Comparison of ENCODE assay signal across 1 cellular context in the genomic region with DNA sequence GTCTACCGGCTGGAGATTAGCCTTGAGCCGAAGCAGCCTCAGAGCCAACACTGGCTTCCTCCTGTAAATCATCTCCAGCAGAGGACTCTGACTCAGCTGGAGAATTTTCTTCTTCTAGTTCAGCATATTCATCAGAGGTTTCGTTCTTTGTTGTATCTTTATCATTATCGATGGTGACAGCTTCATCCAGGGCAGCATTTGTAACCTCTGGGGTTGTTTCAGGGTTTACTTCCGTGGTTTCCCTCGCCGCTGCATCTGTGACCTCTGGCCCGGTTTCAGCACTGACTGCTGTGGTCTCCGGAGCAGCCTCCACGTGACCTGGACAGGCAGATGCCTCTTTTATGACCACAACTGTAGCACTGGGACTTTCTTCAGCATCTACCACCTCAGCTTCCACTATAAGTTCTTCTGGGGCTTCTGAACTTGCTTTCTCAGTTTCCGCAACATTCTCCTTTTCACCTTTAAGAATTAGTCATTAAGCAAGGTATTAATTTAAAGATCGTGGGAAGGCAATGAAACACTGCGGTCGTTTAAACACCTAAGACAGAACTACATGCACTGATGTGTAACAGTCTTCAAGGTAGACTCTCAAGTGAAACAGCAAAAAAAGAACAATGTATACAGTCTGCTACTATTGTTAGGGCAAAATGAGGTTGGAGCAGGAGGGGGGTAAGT.
TF ChIP-seq lines count a peak whose summit lies in the region.

No MANE protein-coding gene starts in this region.

TF ChIP-seq in HepG2, 621 proteins besides CTCF, POLR2A, EP300 and RAD21 (continued from another document and continues in another):
- TF ChIP-seq, protein P1, sequence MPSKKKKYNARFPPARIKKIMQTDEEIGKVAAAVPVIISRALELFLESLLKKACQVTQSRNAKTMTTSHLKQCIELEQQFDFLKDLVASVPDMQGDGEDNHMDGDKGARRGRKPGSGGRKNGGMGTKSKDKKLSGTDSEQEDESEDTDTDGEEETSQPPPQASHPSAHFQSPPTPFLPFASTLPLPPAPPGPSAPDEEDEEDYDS (CRISPR knock-in tag; IDR thresholded peaks at IDR 0.05): no peak
- TF ChIP-seq, protein P2, sequence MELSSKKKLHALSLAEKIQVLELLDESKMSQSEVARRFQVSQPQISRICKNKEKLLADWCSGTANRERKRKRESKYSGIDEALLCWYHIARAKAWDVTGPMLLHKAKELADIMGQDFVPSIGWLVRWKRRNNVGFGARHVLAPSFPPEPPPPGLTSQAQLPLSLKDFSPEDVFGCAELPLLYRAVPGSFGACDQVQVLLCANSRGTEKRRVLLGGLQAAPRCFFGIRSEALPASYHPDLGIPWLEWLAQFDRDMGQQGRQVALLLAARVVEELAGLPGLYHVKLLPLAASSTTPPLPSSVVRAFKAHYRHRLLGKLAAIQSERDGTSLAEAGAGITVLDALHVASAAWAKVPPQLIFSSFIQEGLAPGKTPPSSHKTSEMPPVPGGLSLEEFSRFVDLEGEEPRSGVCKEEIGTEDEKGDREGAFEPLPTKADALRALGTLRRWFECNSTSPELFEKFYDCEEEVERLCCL (CRISPR knock-in tag; IDR thresholded peaks at IDR 0.05; ENCODE audit: borderline replicate concordance): no peak
- TF ChIP-seq ZNF253 (CRISPR knock-in tag; IDR thresholded peaks at IDR 0.05; ENCODE audit: borderline replicate concordance) (no peak), FOXA3 (CRISPR knock-in tag; IDR thresholded peaks at IDR 0.05) (peak; percentile 35; the same call in 1 of the 2 replicates), BCL6 (CRISPR knock-in tag; IDR thresholded peaks at IDR 0.05) (0 out of 2 replicates have a peak, but pooled peaks have one; percentile 11), ZBTB2 (CRISPR knock-in tag; IDR thresholded peaks at IDR 0.05; ENCODE audit: low read depth) (no peak), AHDC1 (CRISPR knock-in tag; IDR thresholded peaks at IDR 0.05; ENCODE audit: borderline replicate concordance) (no peak), ZNF317 (CRISPR knock-in tag; IDR thresholded peaks at IDR 0.05) (no peak), FOXP1 (IDR thresholded peaks at IDR 0.05) (no peak), FOXP1 (CRISPR knock-in tag; IDR thresholded peaks at IDR 0.05) (peak; percentile 40), BORCS8-MEF2B (CRISPR knock-in tag; IDR thresholded peaks at IDR 0.05) (no peak), KLF11 (CRISPR knock-in tag; IDR thresholded peaks at IDR 0.05) (no peak), PTBP1 (IDR thresholded peaks at IDR 0.05; ENCODE audit: low read depth, low read length, poor library complexity, severe bottlenecking) (no peak), PAX8 (CRISPR knock-in tag; IDR thresholded peaks at IDR 0.05; ENCODE audit: borderline replicate concordance) (no peak), ZFP37 (CRISPR knock-in tag; IDR thresholded peaks at IDR 0.05; ENCODE audit: borderline replicate concordance) (no peak), RAD51 (IDR thresholded peaks at IDR 0.05; ENCODE audit: borderline replicate concordance) (peak; percentile 62), ESRRA (CRISPR knock-in tag; IDR thresholded peaks at IDR 0.05; ENCODE audit: low read depth) (no peak), FOXC1 (CRISPR knock-in tag; IDR thresholded peaks at IDR 0.05; ENCODE audit: borderline replicate concordance) (no peak), NCOR1 (IDR thresholded peaks at IDR 0.05; ENCODE audit: borderline replicate concordance, low read length) (no peak), ZNF564 (CRISPR knock-in tag; IDR thresholded peaks at IDR 0.05) (no peak), ZBED4 (CRISPR knock-in tag; IDR thresholded peaks at IDR 0.05; ENCODE audit: borderline replicate concordance) (no peak), ZNF740 (CRISPR knock-in tag; IDR thresholded peaks at IDR 0.05) (no peak), FOXK1 (CRISPR knock-in tag; IDR thresholded peaks at IDR 0.05; ENCODE audit: borderline replicate concordance, low read depth) (no peak), HOXA7 (CRISPR knock-in tag; IDR thresholded peaks at IDR 0.05) (no peak), SATB2 (CRISPR knock-in tag; IDR thresholded peaks at IDR 0.05) (no peak), ZBTB25 (CRISPR knock-in tag; IDR thresholded peaks at IDR 0.05) (no peak)
- TF ChIP-seq, protein P3, sequence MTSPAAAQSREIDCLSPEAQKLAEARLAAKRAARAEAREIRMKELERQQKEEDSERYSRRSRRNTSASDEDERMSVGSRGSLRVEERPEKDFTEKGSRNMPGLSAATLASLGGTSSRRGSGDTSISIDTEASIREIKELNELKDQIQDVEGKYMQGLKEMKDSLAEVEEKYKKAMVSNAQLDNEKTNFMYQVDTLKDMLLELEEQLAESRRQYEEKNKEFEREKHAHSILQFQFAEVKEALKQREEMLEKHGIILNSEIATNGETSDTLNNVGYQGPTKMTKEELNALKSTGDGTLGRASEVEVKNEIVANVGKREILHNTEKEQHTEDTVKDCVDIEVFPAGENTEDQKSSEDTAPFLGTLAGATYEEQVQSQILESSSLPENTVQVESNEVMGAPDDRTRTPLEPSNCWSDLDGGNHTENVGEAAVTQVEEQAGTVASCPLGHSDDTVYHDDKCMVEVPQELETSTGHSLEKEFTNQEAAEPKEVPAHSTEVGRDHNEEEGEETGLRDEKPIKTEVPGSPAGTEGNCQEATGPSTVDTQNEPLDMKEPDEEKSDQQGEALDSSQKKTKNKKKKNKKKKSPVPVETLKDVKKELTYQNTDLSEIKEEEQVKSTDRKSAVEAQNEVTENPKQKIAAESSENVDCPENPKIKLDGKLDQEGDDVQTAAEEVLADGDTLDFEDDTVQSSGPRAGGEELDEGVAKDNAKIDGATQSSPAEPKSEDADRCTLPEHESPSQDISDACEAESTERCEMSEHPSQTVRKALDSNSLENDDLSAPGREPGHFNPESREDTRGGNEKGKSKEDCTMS (CRISPR knock-in tag; conservative IDR thresholded peaks at IDR 0.05): no peak
- TF ChIP-seq, protein P4, sequence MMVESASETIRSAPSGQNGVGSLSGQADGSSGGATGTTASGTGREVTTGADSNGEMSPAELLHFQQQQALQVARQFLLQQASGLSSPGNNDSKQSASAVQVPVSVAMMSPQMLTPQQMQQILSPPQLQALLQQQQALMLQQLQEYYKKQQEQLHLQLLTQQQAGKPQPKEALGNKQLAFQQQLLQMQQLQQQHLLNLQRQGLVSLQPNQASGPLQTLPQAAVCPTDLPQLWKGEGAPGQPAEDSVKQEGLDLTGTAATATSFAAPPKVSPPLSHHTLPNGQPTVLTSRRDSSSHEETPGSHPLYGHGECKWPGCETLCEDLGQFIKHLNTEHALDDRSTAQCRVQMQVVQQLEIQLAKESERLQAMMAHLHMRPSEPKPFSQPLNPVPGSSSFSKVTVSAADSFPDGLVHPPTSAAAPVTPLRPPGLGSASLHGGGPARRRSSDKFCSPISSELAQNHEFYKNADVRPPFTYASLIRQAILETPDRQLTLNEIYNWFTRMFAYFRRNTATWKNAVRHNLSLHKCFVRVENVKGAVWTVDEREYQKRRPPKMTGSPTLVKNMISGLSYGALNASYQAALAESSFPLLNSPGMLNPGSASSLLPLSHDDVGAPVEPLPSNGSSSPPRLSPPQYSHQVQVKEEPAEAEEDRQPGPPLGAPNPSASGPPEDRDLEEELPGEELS (CRISPR knock-in tag; IDR thresholded peaks at IDR 0.05): no peak
- TF ChIP-seq, protein P5, sequence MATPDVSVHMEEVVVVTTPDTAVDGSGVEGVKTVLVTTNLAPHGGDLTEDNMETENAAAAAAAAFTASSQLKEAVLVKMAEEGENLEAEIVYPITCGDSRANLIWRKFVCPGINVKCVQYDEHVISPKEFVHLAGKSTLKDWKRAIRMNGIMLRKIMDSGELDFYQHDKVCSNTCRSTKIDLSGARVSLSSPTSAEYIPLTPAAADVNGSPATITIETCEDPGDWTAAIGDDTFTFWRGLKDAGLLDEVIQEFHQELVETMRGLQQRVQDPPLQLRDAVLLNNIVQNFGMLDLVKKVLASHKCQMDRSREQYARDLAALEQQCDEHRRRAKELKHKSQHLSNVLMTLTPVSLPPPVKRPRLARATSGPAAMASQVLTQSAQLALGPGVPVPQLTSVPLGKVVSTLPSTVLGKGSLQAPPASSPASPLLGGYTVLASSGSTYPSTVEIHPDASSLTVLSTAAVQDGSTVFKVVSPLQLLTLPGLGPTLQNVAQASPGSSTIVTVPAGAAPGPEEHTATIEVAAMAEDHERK (CRISPR knock-in tag; IDR thresholded peaks at IDR 0.05; ENCODE audit: low read depth): no peak
- TF ChIP-seq, protein P6, sequence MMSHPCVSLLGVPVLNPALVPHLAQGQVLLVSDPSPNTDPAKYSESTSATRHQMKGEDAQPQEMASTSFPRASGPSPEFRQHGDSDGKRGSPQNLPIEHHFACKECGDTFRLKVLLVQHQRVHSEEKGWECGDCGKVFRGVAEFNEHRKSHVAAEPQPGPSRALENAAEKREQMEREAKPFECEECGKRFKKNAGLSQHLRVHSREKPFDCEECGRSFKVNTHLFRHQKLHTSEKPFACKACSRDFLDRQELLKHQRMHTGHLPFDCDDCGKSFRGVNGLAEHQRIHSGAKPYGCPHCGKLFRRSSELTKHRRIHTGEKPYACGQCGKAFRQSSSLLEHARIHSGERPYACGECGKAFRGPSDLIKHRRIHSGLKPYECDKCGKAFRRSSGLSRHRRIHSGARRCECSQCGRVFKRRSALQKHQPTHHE (CRISPR knock-in tag; IDR thresholded peaks at IDR 0.05; ENCODE audit: borderline replicate concordance): no peak
